ENCODE assay signal across 27 cellular contexts in genomic region chr10:116286801-116287200, GRCh38. TPM values are rescaled to one million over a fixed set of nuclear protein-coding genes. Genes with fewer than 3 reads are reported as not detected.
"Had no signal": no experiment of that assay in that cellular context is flagged by ENCODE, and none has a peak within 500 bp of the region (broad histone marks: within the 10 kb centered on the region; RNA-seq: fewer than 3 reads in every experiment).

No MANE protein-coding gene starts in this region.

- H3K36me3 ChIP-seq: brain microvascular endothelial cell, cardiac muscle cell had no signal

- H3K4me1 Mint-ChIP-seq: activated naive CD4-positive, alpha-beta T cell treated with anti-CD3 and anti-CD28 coated beads, Interleukin-2, amount 50 U/mL, for 24 hours; activated naive CD8-positive, alpha-beta T cell treated with anti-CD3 and anti-CD28 coated beads, Interleukin-2, amount 50 U/mL, for 24 hours had no signal

- DNase-seq: activated CD4-positive, alpha-beta T cell treated with anti-CD3 and anti-CD28 coated beads for 48 hours; activated CD4-positive, alpha-beta T cell treated with anti-CD3 and anti-CD28 coated beads, Interleukin-2, amount 50 U/mL, for 4 hours; activated CD4-positive, CD25-positive, alpha-beta regulatory T cell treated with anti-CD3 and anti-CD28 coated beads, Interleukin-2, amount 50 U/mL, for 72 hours; activated CD8-positive, alpha-beta memory T cell treated with anti-CD3 and anti-CD28 coated beads, Interleukin-2, amount 50 U/mL, for 48 hours; activated CD8-positive, alpha-beta T cell treated with anti-CD3 and anti-CD28 coated beads, Interleukin-2, amount 10 ng/mL, durations not matched to agents 7 days and 5 days; activated effector memory CD4-positive, alpha-beta T cell treated with Interleukin-2 at 50 U/mL for 16 hours; activated naive CD4-positive, alpha-beta T cell; activated naive CD8-positive, alpha-beta T cell treated with anti-CD3 and anti-CD28 coated beads, Interleukin-2, amount 50 U/mL, for 24 hours; activated T-cell treated with anti-CD3 and anti-CD28 coated beads, Interleukin-2, amount 50 U/mL, for 1 hour; amygdala; brain microvascular endothelial cell; NCI-H1105; NCI-H1436; NCI-H1694 treated with DMSO at 0.1 percent for 48 hours; NCI-H2029 treated with DMSO at 0.1 percent for 48 hours; NCI-H446; NCI-H524; PC-9; SHP77 treated with DMSO at 0.1 percent for 48 hours; T-helper 9 cell had no signal

- H2AFZ ChIP-seq: PC-9 had no signal

- H3K36me3 Mint-ChIP-seq: activated naive CD4-positive, alpha-beta T cell treated with anti-CD3 and anti-CD28 coated beads, Interleukin-2, amount 50 U/mL, for 24 hours; WTC11 had no signal

- H3K4me3 ChIP-seq: cardiac muscle cell, PC-9 had no signal

- H3K9me3 Mint-ChIP-seq: activated naive CD4-positive, alpha-beta T cell treated with anti-CD3 and anti-CD28 coated beads, Interleukin-2, amount 50 U/mL, for 24 hours; activated naive CD8-positive, alpha-beta T cell treated with anti-CD3 and anti-CD28 coated beads, Interleukin-2, amount 50 U/mL, for 24 hours; T-helper 1 cell treated with Interleukin-12 subunit alpha and Interleukin-12 subunit beta and Interleukin-4 antibody, amounts not matched to agents 30 μg/mL and 1 μg/mL, for 36 hours had no signal

- H3K4me3 Mint-ChIP-seq: activated CD8-positive, alpha-beta T cell treated with anti-CD3 and anti-CD28 coated beads, Interleukin-2, amount 10 ng/mL, durations not matched to agents 7 days and 5 days; activated naive CD4-positive, alpha-beta T cell treated with anti-CD3 and anti-CD28 coated beads, Interleukin-2, amount 50 U/mL, for 24 hours; activated naive CD8-positive, alpha-beta T cell treated with anti-CD3 and anti-CD28 coated beads, Interleukin-2, amount 50 U/mL, for 24 hours; T-helper 1 cell treated with Interleukin-12 subunit alpha and Interleukin-12 subunit beta and Interleukin-4 antibody, amounts not matched to agents 30 μg/mL and 1 μg/mL, for 36 hours; WTC11 had no signal

- H3K27ac Mint-ChIP-seq: activated CD8-positive, alpha-beta T cell treated with anti-CD3 and anti-CD28 coated beads, Interleukin-2, amount 10 ng/mL, durations not matched to agents 7 days and 5 days; activated naive CD4-positive, alpha-beta T cell treated with anti-CD3 and anti-CD28 coated beads, Interleukin-2, amount 50 U/mL, for 24 hours; activated naive CD8-positive, alpha-beta T cell treated with anti-CD3 and anti-CD28 coated beads, Interleukin-2, amount 50 U/mL, for 24 hours; T-helper 1 cell treated with Interleukin-12 subunit alpha and Interleukin-12 subunit beta and Interleukin-4 antibody, amounts not matched to agents 30 μg/mL and 1 μg/mL, for 36 hours; WTC11 had no signal

- H3K27ac ChIP-seq: brain microvascular endothelial cell, cardiac muscle cell, PC-9 had no signal

- H3K4me2 ChIP-seq: PC-9 had no signal

- H3K27me3 ChIP-seq: brain microvascular endothelial cell had no signal

RNA-seq across cellular contexts. Expression of gene GFRA1, which starts 13.8 kb away (rescaled TPM):
- total RNA-seq: activated CD8-positive, alpha-beta T cell treated with anti-CD3 and anti-CD28 coated beads, Interleukin-2, amount 10 ng/mL, durations not matched to agents 7 days and 5 days; MCF 10A had no signal

RNA-seq across cellular contexts. Expression of gene CCDC172, which starts 37.4 kb away (rescaled TPM):
- total RNA-seq: activated CD8-positive, alpha-beta T cell treated with anti-CD3 and anti-CD28 coated beads, Interleukin-2, amount 10 ng/mL, durations not matched to agents 7 days and 5 days; cardiac muscle cell; LHCN-M2; MCF 10A; PC-9; SK-MEL-5 had no signal
